ENCODE assay signal across 8 cellular contexts in genomic region chr11:65418681-65419459, GRCh38. TPM values are rescaled to one million over a fixed set of nuclear protein-coding genes. Genes with fewer than 3 reads are reported as not detected.
DNase-seq lines count a peak whose midpoint lies in the region; ATAC-seq lines count a peak whose summit lies in the region.

No MANE protein-coding gene starts in this region.

- peaks cover 35% of the 10 kb centered on the region for H3K36me3 Mint-ChIP-seq in activated CD4-positive, alpha-beta memory T cell treated with anti-CD3 and anti-CD28 coated beads for 36 hours

- CTCF ChIA-PET in activated CD4-positive, alpha-beta memory T cell treated with anti-CD3 and anti-CD28 coated beads for 36 hours (lab: Charles Lee) = interaction anchor here (1.1 to 11.8 kb wide), 7 partner anchors 37 to 169 kb away, joined by 3 to 257 read pairs (median 16); partner anchors contain the start of genes MALAT1 and SLC25A45

- H3K27me3 Mint-ChIP-seq in activated CD4-positive, alpha-beta memory T cell treated with anti-CD3 and anti-CD28 coated beads for 36 hours = peaks cover 12% of the 10 kb centered on the region

- H3K4me3 Mint-ChIP-seq in activated CD4-positive, alpha-beta memory T cell treated with anti-CD3 and anti-CD28 coated beads for 36 hours = peak overlapping the region; percentile 97

- ATAC-seq in GM19372 (IDR thresholded peaks at IDR 0.05; ENCODE audit: low read depth, unreplicated experiment) (peak; percentile 27), HG03565 (IDR thresholded peaks at IDR 0.05; ENCODE audit: unreplicated experiment) (peak; percentile 24)

- DNase-seq in C1 segment of cervical spinal cord (lab: John Stamatoyannopoulos, UW) = peak in 13 of 14 donors; percentile 73 to 96 (median 93)
- peak; percentile 96 for DNase-seq in NCI-H774 (lab: John Stamatoyannopoulos, UW)
- DNase-seq in activated CD4-positive, alpha-beta memory T cell treated with anti-CD3 and anti-CD28 coated beads for 36 hours = peak; percentile 97
- DNase-seq in effector CD4-positive, alpha-beta T cell = peak; percentile 51
- peak; percentile 98 to 100 for DNase-seq in lung microvascular endothelial cell (ENCODE audit: low read depth in 2 of 2)
- peak; percentile 69 for DNase-seq in stimulated activated CD8-positive, alpha-beta memory T cell treated with anti-CD3 and anti-CD28 coated beads, Interleukin-12 subunit alpha, Interleukin-12 subunit beta, amount 100 ng/mL, for 1 hour (ENCODE audit: low read depth)

- POLR2A ChIA-PET in activated CD4-positive, alpha-beta memory T cell treated with anti-CD3 and anti-CD28 coated beads for 36 hours (lab: Charles Lee) = interaction anchor here (0.6 to 17.4 kb wide), 20 partner anchors 8 to 196 kb away, joined by 3 to 4089 read pairs (median 4); partner anchors contain the start of genes EHBP1L1, MALAT1, PCNX3 and POLA2

- intact Hi-C loops in activated CD4-positive, alpha-beta memory T cell treated with anti-CD3 and anti-CD28 coated beads for 36 hours (cut with micrococcal nuclease) = loop anchor here (1.0 kb wide), 3 partner anchors 7 to 53 kb away; partner anchors contain the start of gene SLC25A45

- peaks cover 47% of the 10 kb centered on the region for H3K4me1 Mint-ChIP-seq in activated CD4-positive, alpha-beta memory T cell treated with anti-CD3 and anti-CD28 coated beads for 36 hours (ENCODE audit: low read depth)

- peak overlapping the region; percentile 100 for H3K27ac Mint-ChIP-seq in activated CD4-positive, alpha-beta memory T cell treated with anti-CD3 and anti-CD28 coated beads for 36 hours

- peaks cover 8% of the 10 kb centered on the region for H3K9me3 Mint-ChIP-seq in activated CD4-positive, alpha-beta memory T cell treated with anti-CD3 and anti-CD28 coated beads for 36 hours

RNA-seq across cellular contexts. Expression of gene NEAT1, which starts 3.7 kb away (rescaled TPM):
- total RNA-seq in activated CD4-positive, alpha-beta memory T cell treated with anti-CD3 and anti-CD28 coated beads for 36 hours = 100 to 1,000 TPM; 593 to 683 TPM
- total RNA-seq in lung microvascular endothelial cell = 26.4 and 94.2 TPM in 2 replicates

RNA-seq across cellular contexts. Expression of gene FRMD8, which starts 32.4 kb away (rescaled TPM):
- 10 to 100 TPM; 34.7 to 37.9 TPM for total RNA-seq in activated CD4-positive, alpha-beta memory T cell treated with anti-CD3 and anti-CD28 coated beads for 36 hours
- 63.4 and 82.9 TPM in 2 replicates for total RNA-seq in lung microvascular endothelial cell

RNA-seq across cellular contexts. Expression of gene SLC25A45, which starts 36.4 kb away (rescaled TPM):
- 10 to 100 TPM; 14.4 to 16.1 TPM for total RNA-seq in activated CD4-positive, alpha-beta memory T cell treated with anti-CD3 and anti-CD28 coated beads for 36 hours
- 1.2 and 1.7 TPM in 2 replicates for total RNA-seq in lung microvascular endothelial cell

Comparison
In these comparisons a context has a peak if more than half of its experiments do, and no peak if none do; other contexts are left out.
1. Peak in every context shown above with its lines: DNase-seq and ATAC-seq.